Comparison of ENCODE assay signal across 1 cellular context in genomic region chr1:167219646-167220536, GRCh38.
TF ChIP-seq lines count a peak whose summit lies in the region.

No MANE protein-coding gene starts in this region.

TF ChIP-seq in HepG2, 621 proteins besides CTCF, POLR2A, EP300 and RAD21 (continued from another document and continues in another):
- peak; percentile 90 for TF ChIP-seq PHF8 (CRISPR knock-in tag; IDR thresholded peaks at IDR 0.05)
- no peak; the same call in 1 of the 2 replicates for TF ChIP-seq FOXO1 (CRISPR knock-in tag; IDR thresholded peaks at IDR 0.05)
- TF ChIP-seq ZMYM2 (CRISPR knock-in tag; IDR thresholded peaks at IDR 0.05) = no peak
- no peak for TF ChIP-seq HDAC2 (CRISPR knock-in tag; IDR thresholded peaks at IDR 0.05)
- peak; percentile 42; the same call in 1 of the 2 replicates for TF ChIP-seq SP4 (CRISPR knock-in tag; IDR thresholded peaks at IDR 0.05)
- TF ChIP-seq TARDBP (CRISPR knock-in tag; IDR thresholded peaks at IDR 0.05) = peak; percentile 63
- TF ChIP-seq CBX5 (CRISPR knock-in tag; IDR thresholded peaks at IDR 0.05; ENCODE audit: borderline replicate concordance) = no peak
- TF ChIP-seq, protein P1, sequence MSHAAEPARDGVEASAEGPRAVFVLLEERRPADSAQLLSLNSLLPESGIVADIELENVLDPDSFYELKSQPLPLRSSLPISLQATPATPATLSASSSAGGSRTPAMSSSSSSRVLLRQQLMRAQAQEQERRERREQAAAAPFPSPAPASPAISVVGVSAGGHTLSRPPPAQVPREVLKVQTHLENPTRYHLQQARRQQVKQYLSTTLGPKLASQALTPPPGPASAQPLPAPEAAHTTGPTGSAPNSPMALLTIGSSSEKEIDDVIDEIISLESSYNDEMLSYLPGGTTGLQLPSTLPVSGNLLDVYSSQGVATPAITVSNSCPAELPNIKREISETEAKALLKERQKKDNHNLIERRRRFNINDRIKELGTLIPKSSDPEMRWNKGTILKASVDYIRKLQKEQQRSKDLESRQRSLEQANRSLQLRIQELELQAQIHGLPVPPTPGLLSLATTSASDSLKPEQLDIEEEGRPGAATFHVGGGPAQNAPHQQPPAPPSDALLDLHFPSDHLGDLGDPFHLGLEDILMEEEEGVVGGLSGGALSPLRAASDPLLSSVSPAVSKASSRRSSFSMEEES (CRISPR knock-in tag; IDR thresholded peaks at IDR 0.05) = no peak
- TF ChIP-seq ZNF350 (CRISPR knock-in tag; IDR thresholded peaks at IDR 0.05; ENCODE audit: borderline replicate concordance, low read depth) = peak; percentile 76; the same call in 1 of the 2 replicates
- no peak for TF ChIP-seq ZNF792 (CRISPR knock-in tag; IDR thresholded peaks at IDR 0.05)
- TF ChIP-seq SAFB2 (CRISPR knock-in tag; IDR thresholded peaks at IDR 0.05; ENCODE audit: borderline replicate concordance, low read depth) = no peak
- peak; percentile 57; the same call in 1 of the 2 replicates for TF ChIP-seq PATZ1 (CRISPR knock-in tag; IDR thresholded peaks at IDR 0.05)
- peak; percentile 69; the same call in 1 of the 2 replicates for TF ChIP-seq ZBTB7B (CRISPR knock-in tag; IDR thresholded peaks at IDR 0.05)
- peak; percentile 46; the same call in 1 of the 2 replicates for TF ChIP-seq ZNF280B (CRISPR knock-in tag; IDR thresholded peaks at IDR 0.05; ENCODE audit: borderline replicate concordance)
- no peak for TF ChIP-seq ZBTB1 (CRISPR knock-in tag; IDR thresholded peaks at IDR 0.05; ENCODE audit: borderline replicate concordance)
- no peak for TF ChIP-seq ZBTB21 (CRISPR knock-in tag; IDR thresholded peaks at IDR 0.05)
- TF ChIP-seq UBTF (CRISPR knock-in tag; IDR thresholded peaks at IDR 0.05) = peak; percentile 23; the same call in 1 of the 2 replicates
- TF ChIP-seq ELF4 (CRISPR knock-in tag; IDR thresholded peaks at IDR 0.05; ENCODE audit: borderline replicate concordance) = no peak
- TF ChIP-seq TSC22D2 (CRISPR knock-in tag; IDR thresholded peaks at IDR 0.05; ENCODE audit: borderline replicate concordance) = peak; percentile 33; the same call in 1 of the 2 replicates
- TF ChIP-seq, protein P2, sequence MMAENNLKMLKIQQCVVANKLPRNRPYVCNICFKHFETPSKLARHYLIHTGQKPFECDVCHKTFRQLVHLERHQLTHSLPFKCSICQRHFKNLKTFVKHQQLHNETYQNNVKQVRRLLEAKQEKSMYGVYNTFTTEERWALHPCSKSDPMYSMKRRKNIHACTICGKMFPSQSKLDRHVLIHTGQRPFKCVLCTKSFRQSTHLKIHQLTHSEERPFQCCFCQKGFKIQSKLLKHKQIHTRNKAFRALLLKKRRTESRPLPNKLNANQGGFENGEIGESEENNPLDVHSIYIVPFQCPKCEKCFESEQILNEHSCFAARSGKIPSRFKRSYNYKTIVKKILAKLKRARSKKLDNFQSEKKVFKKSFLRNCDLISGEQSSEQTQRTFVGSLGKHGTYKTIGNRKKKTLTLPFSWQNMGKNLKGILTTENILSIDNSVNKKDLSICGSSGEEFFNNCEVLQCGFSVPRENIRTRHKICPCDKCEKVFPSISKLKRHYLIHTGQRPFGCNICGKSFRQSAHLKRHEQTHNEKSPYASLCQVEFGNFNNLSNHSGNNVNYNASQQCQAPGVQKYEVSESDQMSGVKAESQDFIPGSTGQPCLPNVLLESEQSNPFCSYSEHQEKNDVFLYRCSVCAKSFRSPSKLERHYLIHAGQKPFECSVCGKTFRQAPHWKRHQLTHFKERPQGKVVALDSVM (CRISPR knock-in tag; IDR thresholded peaks at IDR 0.05) = no peak
- TF ChIP-seq MYNN (CRISPR knock-in tag; IDR thresholded peaks at IDR 0.05; ENCODE audit: low read depth) = no peak
- TF ChIP-seq ZNF564 (CRISPR knock-in tag; IDR thresholded peaks at IDR 0.05) = 0 out of 2 replicates have a peak, but pooled peaks have one; percentile 65
- peak; percentile 62; the same call in 1 of the 2 replicates for TF ChIP-seq SMYD3 (CRISPR knock-in tag; IDR thresholded peaks at IDR 0.05)
- TF ChIP-seq ZNF24 (IDR thresholded peaks at IDR 0.05) = no peak
- no peak for TF ChIP-seq ZNF776 (CRISPR knock-in tag; IDR thresholded peaks at IDR 0.05)
- TF ChIP-seq ZFY (CRISPR knock-in tag; IDR thresholded peaks at IDR 0.05) = peak; percentile 79
- TF ChIP-seq SYNCRIP (IDR thresholded peaks at IDR 0.05; ENCODE audit: insufficient read depth, low read depth, low read length) = no peak
- TF ChIP-seq, protein P3, sequence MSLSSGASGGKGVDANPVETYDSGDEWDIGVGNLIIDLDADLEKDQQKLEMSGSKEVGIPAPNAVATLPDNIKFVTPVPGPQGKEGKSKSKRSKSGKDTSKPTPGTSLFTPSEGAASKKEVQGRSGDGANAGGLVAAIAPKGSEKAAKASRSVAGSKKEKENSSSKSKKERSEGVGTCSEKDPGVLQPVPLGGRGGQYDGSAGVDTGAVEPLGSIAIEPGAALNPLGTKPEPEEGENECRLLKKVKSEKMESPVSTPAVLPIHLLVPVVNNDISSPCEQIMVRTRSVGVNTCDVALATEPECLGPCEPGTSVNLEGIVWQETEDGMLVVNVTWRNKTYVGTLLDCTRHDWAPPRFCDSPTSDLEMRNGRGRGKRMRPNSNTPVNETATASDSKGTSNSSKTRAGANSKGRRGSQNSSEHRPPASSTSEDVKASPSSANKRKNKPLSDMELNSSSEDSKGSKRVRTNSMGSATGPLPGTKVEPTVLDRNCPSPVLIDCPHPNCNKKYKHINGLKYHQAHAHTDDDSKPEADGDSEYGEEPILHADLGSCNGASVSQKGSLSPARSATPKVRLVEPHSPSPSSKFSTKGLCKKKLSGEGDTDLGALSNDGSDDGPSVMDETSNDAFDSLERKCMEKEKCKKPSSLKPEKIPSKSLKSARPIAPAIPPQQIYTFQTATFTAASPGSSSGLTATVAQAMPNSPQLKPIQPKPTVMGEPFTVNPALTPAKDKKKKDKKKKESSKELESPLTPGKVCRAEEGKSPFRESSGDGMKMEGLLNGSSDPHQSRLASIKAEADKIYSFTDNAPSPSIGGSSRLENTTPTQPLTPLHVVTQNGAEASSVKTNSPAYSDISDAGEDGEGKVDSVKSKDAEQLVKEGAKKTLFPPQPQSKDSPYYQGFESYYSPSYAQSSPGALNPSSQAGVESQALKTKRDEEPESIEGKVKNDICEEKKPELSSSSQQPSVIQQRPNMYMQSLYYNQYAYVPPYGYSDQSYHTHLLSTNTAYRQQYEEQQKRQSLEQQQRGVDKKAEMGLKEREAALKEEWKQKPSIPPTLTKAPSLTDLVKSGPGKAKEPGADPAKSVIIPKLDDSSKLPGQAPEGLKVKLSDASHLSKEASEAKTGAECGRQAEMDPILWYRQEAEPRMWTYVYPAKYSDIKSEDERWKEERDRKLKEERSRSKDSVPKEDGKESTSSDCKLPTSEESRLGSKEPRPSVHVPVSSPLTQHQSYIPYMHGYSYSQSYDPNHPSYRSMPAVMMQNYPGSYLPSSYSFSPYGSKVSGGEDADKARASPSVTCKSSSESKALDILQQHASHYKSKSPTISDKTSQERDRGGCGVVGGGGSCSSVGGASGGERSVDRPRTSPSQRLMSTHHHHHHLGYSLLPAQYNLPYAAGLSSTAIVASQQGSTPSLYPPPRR (CRISPR knock-in tag; IDR thresholded peaks at IDR 0.05; ENCODE audit: borderline replicate concordance) = no peak
- TF ChIP-seq MTF1 (CRISPR knock-in tag; IDR thresholded peaks at IDR 0.05) = no peak
- TF ChIP-seq TOPORS (CRISPR knock-in tag; IDR thresholded peaks at IDR 0.05) = peak; percentile 84; the same call in 1 of the 2 replicates
- 0 out of 2 replicates have a peak, but pooled peaks have one; percentile 73 for TF ChIP-seq CENPBD1 (CRISPR knock-in tag; IDR thresholded peaks at IDR 0.05; ENCODE audit: borderline replicate concordance, low read depth)
- no peak for TF ChIP-seq CCAR2 (optimal IDR thresholded peaks at IDR 0.05; ENCODE audit: low read depth, low read length)
- TF ChIP-seq TRIM24 (CRISPR knock-in tag; IDR thresholded peaks at IDR 0.05) = no peak
- peak; percentile 79 for TF ChIP-seq SALL1 (CRISPR knock-in tag; IDR thresholded peaks at IDR 0.05)
- no peak for TF ChIP-seq MED8 (CRISPR knock-in tag; IDR thresholded peaks at IDR 0.05; ENCODE audit: insufficient replicate concordance)
- no peak; the same call in 1 of the 2 replicates for TF ChIP-seq SKIL (CRISPR knock-in tag; IDR thresholded peaks at IDR 0.05; ENCODE audit: borderline replicate concordance)
- TF ChIP-seq HOXD1 (CRISPR knock-in tag; IDR thresholded peaks at IDR 0.05) = no peak
- no peak for TF ChIP-seq ZNF446 (CRISPR knock-in tag; IDR thresholded peaks at IDR 0.05)
- TF ChIP-seq ZNF430 (CRISPR knock-in tag; IDR thresholded peaks at IDR 0.05) = no peak; the same call in none of the 2 replicates
- no peak for TF ChIP-seq ZNF260 (CRISPR knock-in tag; IDR thresholded peaks at IDR 0.05; ENCODE audit: borderline replicate concordance, low read depth)
- TF ChIP-seq RBAK (CRISPR knock-in tag; IDR thresholded peaks at IDR 0.05) = no peak
- no peak for TF ChIP-seq NR2F1 (CRISPR knock-in tag; IDR thresholded peaks at IDR 0.05)
- no peak for TF ChIP-seq HNF4G (IDR thresholded peaks at IDR 0.05; ENCODE audit: borderline replicate concordance, low read depth, low read length)
- peak; percentile 28; the same call in 1 of the 2 replicates for TF ChIP-seq HNF4G (CRISPR knock-in tag; IDR thresholded peaks at IDR 0.05; ENCODE audit: borderline replicate concordance, low read depth)
- no peak for TF ChIP-seq MBNL3 (CRISPR knock-in tag; conservative IDR thresholded peaks at IDR 0.05)
- TF ChIP-seq ZNF781 (CRISPR knock-in tag; IDR thresholded peaks at IDR 0.05; ENCODE audit: borderline replicate concordance, not compliant biosample characterization) = no peak
- TF ChIP-seq SETDB1 (CRISPR knock-in tag; IDR thresholded peaks at IDR 0.05; ENCODE audit: borderline replicate concordance) = no peak
- TF ChIP-seq GTF3A (CRISPR knock-in tag; conservative IDR thresholded peaks at IDR 0.05) = no peak
- TF ChIP-seq ZNF224 (CRISPR knock-in tag; IDR thresholded peaks at IDR 0.05) = peak; percentile 82; the same call in 1 of the 2 replicates
- no peak for TF ChIP-seq MEF2D (CRISPR knock-in tag; IDR thresholded peaks at IDR 0.05)
- TF ChIP-seq ZNF790 (CRISPR knock-in tag; IDR thresholded peaks at IDR 0.05; ENCODE audit: borderline replicate concordance) = no peak
- TF ChIP-seq TP53 (CRISPR knock-in tag; conservative IDR thresholded peaks at IDR 0.05) = no peak
- TF ChIP-seq CEBPG (CRISPR knock-in tag; IDR thresholded peaks at IDR 0.05) = no peak
- TF ChIP-seq HNRNPLL (IDR thresholded peaks at IDR 0.05; ENCODE audit: low read depth, low read length, poor library complexity, severe bottlenecking) = peak; percentile 78
- TF ChIP-seq NRL (CRISPR knock-in tag; IDR thresholded peaks at IDR 0.05; ENCODE audit: borderline replicate concordance) = peak; percentile 82; the same call in 1 of the 2 replicates
- TF ChIP-seq ZNF607 (CRISPR knock-in tag; IDR thresholded peaks at IDR 0.05; ENCODE audit: borderline replicate concordance) = no peak
